1 cellular context compared by ENCODE assay signal in the genomic region with DNA sequence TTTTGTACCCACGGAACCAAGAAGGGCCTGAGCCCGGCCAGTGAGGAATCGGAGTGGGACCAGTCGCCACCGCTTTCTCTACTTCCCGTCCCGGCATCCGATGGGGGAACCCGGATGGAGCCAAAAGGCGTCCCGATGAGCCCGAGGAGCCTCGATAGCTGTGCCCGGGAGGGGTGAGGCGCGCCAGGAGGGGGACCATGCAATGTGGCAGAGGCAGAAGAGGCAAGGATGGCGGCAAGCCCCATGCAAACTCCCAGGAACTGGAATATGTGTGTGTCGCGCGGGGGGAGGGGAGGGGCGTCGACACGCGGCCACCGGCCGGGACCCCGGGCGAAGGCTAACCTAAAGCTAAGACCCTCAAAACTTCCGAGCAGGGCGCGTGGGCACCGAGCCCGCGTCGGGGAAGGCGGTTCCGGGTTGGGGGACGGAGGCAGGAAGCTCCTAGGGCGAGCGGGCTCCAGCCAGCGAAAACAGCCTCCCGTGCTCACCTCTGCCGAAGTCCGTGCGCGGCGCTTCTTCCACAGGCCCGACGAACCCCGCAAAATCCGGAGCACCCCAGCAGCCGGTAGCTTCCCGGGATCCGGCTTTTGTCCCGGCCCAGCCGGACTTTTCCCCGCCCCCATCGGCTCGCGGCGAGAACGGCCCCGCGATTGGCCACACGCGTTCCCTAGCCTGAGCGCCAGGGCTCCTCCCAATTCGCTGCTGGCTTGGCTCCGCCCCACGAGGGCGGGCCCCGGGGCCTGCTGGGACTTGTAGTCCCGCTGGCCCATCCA.
TF ChIP-seq lines count a peak whose summit lies in the region.

Gene ACLY (minus strand): TSS at position 560 of the 773 bp plus-strand sequence. CDS start 5,078 bp downstream, outside the sequence.

TF ChIP-seq in HepG2, 621 proteins besides CTCF, POLR2A, EP300 and RAD21 (continued from another document and continues in another):
- TF ChIP-seq, protein P1, sequence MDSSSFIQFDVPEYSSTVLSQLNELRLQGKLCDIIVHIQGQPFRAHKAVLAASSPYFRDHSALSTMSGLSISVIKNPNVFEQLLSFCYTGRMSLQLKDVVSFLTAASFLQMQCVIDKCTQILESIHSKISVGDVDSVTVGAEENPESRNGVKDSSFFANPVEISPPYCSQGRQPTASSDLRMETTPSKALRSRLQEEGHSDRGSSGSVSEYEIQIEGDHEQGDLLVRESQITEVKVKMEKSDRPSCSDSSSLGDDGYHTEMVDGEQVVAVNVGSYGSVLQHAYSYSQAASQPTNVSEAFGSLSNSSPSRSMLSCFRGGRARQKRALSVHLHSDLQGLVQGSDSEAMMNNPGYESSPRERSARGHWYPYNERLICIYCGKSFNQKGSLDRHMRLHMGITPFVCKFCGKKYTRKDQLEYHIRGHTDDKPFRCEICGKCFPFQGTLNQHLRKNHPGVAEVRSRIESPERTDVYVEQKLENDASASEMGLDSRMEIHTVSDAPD (CRISPR knock-in tag; IDR thresholded peaks at IDR 0.05), result no peak
- TF ChIP-seq MBNL3 (CRISPR knock-in tag; conservative IDR thresholded peaks at IDR 0.05) (no peak), NFIC (IDR thresholded peaks at IDR 0.05; ENCODE audit: low read length) (0 out of 2 replicates have a peak, but pooled peaks have one; percentile 27), ZNF275 (CRISPR knock-in tag; IDR thresholded peaks at IDR 0.05; ENCODE audit: borderline replicate concordance) (peak; percentile 53; the same call in 1 of the 2 replicates), ATF1 (CRISPR knock-in tag; IDR thresholded peaks at IDR 0.05) (no peak; the same call in none of the 2 replicates), ZNF318 (CRISPR knock-in tag; IDR thresholded peaks at IDR 0.05) (no peak), ZNF414 (CRISPR knock-in tag; IDR thresholded peaks at IDR 0.05) (0 out of 2 replicates have a peak, but pooled peaks have one; percentile 80), ZNF24 (IDR thresholded peaks at IDR 0.05) (no peak), BCL6 (CRISPR knock-in tag; IDR thresholded peaks at IDR 0.05) (no peak; the same call in none of the 2 replicates), MAZ (IDR thresholded peaks at IDR 0.05; ENCODE audit: borderline replicate concordance, low read depth, low read length) (no peak), MAZ (CRISPR knock-in tag; IDR thresholded peaks at IDR 0.05; ENCODE audit: low read depth) (0 out of 2 replicates have a peak, but pooled peaks have one; percentile 26), SRSF1 (optimal IDR thresholded peaks at IDR 0.05; ENCODE audit: low read depth, low read length) (peak; percentile 93), ZNF225 (CRISPR knock-in tag; IDR thresholded peaks at IDR 0.05) (no peak), ZKSCAN8 (CRISPR knock-in tag; IDR thresholded peaks at IDR 0.05; ENCODE audit: borderline replicate concordance) (peak; percentile 12; the same call in 1 of the 2 replicates), ZNF160 (CRISPR knock-in tag; IDR thresholded peaks at IDR 0.05) (no peak), REST (IDR thresholded peaks at IDR 0.05; ENCODE audit: borderline replicate concordance in 1 of 2, low read depth in 1 of 2, low read length in 2 of 2) (no peak), GZF1 (CRISPR knock-in tag; IDR thresholded peaks at IDR 0.05) (no peak), MXI1 (IDR thresholded peaks at IDR 0.05; ENCODE audit: borderline replicate concordance, low read depth, low read length) (peak; percentile 84; the same call in 2 of the 3 replicates), SCMH1 (CRISPR knock-in tag; IDR thresholded peaks at IDR 0.05; ENCODE audit: borderline replicate concordance) (no peak), SUZ12 (IDR thresholded peaks at IDR 0.05; ENCODE audit: low read depth, low read length) (peak; percentile 86), BATF2 (CRISPR knock-in tag; IDR thresholded peaks at IDR 0.05) (no peak; the same call in 1 of the 2 replicates), ADNP (CRISPR knock-in tag; IDR thresholded peaks at IDR 0.05) (no peak), ZFP82 (CRISPR knock-in tag; IDR thresholded peaks at IDR 0.05; ENCODE audit: borderline replicate concordance) (peak; percentile 46; the same call in 1 of the 2 replicates), ZNF550 (CRISPR knock-in tag; IDR thresholded peaks at IDR 0.05; ENCODE audit: borderline replicate concordance) (no peak), SNAPC2 (CRISPR knock-in tag; IDR thresholded peaks at IDR 0.05) (no peak)
- TF ChIP-seq, protein P2, sequence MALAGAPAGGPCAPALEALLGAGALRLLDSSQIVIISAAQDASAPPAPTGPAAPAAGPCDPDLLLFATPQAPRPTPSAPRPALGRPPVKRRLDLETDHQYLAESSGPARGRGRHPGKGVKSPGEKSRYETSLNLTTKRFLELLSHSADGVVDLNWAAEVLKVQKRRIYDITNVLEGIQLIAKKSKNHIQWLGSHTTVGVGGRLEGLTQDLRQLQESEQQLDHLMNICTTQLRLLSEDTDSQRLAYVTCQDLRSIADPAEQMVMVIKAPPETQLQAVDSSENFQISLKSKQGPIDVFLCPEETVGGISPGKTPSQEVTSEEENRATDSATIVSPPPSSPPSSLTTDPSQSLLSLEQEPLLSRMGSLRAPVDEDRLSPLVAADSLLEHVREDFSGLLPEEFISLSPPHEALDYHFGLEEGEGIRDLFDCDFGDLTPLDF (CRISPR knock-in tag; IDR thresholded peaks at IDR 0.05), result peak; percentile 60
- TF ChIP-seq, protein P3, sequence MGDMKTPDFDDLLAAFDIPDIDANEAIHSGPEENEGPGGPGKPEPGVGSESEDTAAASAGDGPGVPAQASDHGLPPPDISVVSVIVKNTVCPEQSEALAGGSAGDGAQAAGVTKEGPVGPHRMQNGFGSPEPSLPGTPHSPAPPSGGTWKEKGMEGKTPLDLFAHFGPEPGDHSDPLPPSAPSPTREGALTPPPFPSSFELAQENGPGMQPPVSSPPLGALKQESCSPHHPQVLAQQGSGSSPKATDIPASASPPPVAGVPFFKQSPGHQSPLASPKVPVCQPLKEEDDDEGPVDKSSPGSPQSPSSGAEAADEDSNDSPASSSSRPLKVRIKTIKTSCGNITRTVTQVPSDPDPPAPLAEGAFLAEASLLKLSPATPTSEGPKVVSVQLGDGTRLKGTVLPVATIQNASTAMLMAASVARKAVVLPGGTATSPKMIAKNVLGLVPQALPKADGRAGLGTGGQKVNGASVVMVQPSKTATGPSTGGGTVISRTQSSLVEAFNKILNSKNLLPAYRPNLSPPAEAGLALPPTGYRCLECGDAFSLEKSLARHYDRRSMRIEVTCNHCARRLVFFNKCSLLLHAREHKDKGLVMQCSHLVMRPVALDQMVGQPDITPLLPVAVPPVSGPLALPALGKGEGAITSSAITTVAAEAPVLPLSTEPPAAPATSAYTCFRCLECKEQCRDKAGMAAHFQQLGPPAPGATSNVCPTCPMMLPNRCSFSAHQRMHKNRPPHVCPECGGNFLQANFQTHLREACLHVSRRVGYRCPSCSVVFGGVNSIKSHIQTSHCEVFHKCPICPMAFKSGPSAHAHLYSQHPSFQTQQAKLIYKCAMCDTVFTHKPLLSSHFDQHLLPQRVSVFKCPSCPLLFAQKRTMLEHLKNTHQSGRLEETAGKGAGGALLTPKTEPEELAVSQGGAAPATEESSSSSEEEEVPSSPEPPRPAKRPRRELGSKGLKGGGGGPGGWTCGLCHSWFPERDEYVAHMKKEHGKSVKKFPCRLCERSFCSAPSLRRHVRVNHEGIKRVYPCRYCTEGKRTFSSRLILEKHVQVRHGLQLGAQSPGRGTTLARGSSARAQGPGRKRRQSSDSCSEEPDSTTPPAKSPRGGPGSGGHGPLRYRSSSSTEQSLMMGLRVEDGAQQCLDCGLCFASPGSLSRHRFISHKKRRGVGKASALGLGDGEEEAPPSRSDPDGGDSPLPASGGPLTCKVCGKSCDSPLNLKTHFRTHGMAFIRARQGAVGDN (CRISPR knock-in tag; IDR thresholded peaks at IDR 0.05), result peak; percentile 52
